ENCODE assay signal across 8 cellular contexts in the genomic region with DNA sequence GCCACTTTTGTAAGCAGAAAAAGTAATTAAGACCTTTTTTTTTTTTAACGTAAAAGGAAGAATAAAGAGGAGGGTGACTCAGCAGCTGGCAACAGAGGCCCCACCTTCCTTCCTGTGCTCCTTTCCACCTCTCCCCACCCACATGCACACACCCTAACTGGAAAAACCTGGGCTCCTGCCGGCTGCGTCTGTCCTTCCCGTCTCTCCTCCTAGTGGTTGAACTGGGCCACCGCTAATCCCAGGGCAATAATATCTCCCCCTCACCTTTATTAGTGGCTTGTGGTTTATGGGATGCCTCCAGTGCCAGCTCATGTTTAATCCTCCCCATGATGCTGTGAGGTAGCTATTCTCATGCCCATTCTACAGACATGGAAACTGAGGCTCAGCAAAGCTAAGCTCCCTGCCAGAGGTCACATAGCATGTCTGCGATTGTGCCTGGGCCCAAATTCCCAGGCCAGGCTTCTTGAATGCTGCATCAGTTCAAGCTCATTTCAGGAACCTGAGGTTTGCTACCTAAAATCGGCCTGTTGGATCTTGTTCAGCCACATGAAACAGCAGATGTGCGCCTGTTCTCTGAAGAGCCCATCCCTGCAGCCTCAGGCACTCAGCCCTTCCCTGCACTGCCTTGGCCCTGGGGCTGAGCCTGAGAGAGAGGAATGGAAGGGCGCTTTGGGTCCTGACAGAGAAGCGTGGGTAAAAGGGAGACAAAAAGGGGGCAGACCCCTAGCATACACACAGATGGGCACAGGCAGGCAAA.
A peak's percentile ranks its signal among the peaks of the same experiment; 100 is the strongest.
DNase-seq lines count a peak whose midpoint lies in the region; ATAC-seq lines count a peak whose summit lies in the region.

No MANE protein-coding gene starts in this region.

- ATAC-seq in GM18907 (IDR thresholded peaks at IDR 0.05; ENCODE audit: unreplicated experiment), result no peak
- no peak for ATAC-seq in HG02678 (IDR thresholded peaks at IDR 0.05; ENCODE audit: unreplicated experiment)

- no peak overlapping the region for H3K4me2 ChIP-seq in mesenchymal stem cell (ENCODE audit: low read length, poor library complexity, severe bottlenecking)

- H3K4ac ChIP-seq in mesenchymal stem cell (ENCODE audit: low read depth in 1 of 2, low read length in 2 of 2), result no peak overlapping the region

- no peak overlapping the region for H3K14ac ChIP-seq in mesenchymal stem cell (ENCODE audit: low read length in 2 of 2)

- in situ Hi-C loops in KBM-7 (cut with MboI; ENCODE audit: low pct_unique_long_range_greater_than_20kb, low sequenced_read_pairs), result loop anchor here (10.0 kb wide), 1 partner anchor 115 kb away; a partner anchor contains a TSS

- no peak overlapping the region for H2BK120ac ChIP-seq in mesenchymal stem cell (ENCODE audit: low read depth, low read length)

- H3K27me3 ChIP-seq in mesenchymal stem cell (ENCODE audit: control insufficient read depth in 1 of 2, insufficient read depth in 1 of 2, low read length in 2 of 2), result no peaks in the 10 kb centered on the region

- no peaks in the 10 kb centered on the region for H3K27me3 Mint-ChIP-seq in activated naive CD4-positive, alpha-beta T cell treated with anti-CD3 and anti-CD28 coated beads, Interleukin-2, amount 50 U/mL, for 24 hours

- no peaks in the 10 kb centered on the region for H3K36me3 Mint-ChIP-seq in activated naive CD4-positive, alpha-beta T cell treated with anti-CD3 and anti-CD28 coated beads, Interleukin-2, amount 50 U/mL, for 24 hours

- H2AK5ac ChIP-seq in mesenchymal stem cell (ENCODE audit: low read length, severe bottlenecking), result no peak overlapping the region

- DNase-seq in DMS 273 treated with DMSO at 0.1 percent for 48 hours (lab: John Stamatoyannopoulos, UW), result peak; percentile 71
- DNase-seq in KBM-7, result peak; percentile 57
- peak; percentile 67 for DNase-seq in mesenchymal stem cell
- DNase-seq in hippocampal formation (lab: John Stamatoyannopoulos, UW), result no peak
- DNase-seq in medulla oblongata (ENCODE audit: extremely low spot score), result no peak

- no peak overlapping the region for H2AFZ ChIP-seq in mesenchymal stem cell (ENCODE audit: low read depth, low read length)

- 77% methylated on average over 9 of the region's 10 CpGs for WGBS in mesenchymal stem cell

- H2BK12ac ChIP-seq in mesenchymal stem cell (ENCODE audit: low read length in 2 of 2), result peak overlapping the region; percentile 10 to 12

- H4K8ac ChIP-seq in mesenchymal stem cell (ENCODE audit: low read length), result no peak overlapping the region

- H3K79me1 ChIP-seq in mesenchymal stem cell (replicated peaks; ENCODE audit: low read length, poor library complexity, severe bottlenecking), result no peaks in the 10 kb centered on the region

- H3K4me1 ChIP-seq in mesenchymal stem cell (ENCODE audit: control insufficient read depth, insufficient read depth, low read depth, low read length), result peaks cover 8% of the 10 kb centered on the region

- no peak overlapping the region for H3K9ac ChIP-seq in mesenchymal stem cell (ENCODE audit: low read length)

- no peak overlapping the region for H3K4me3 Mint-ChIP-seq in activated naive CD4-positive, alpha-beta T cell treated with anti-CD3 and anti-CD28 coated beads, Interleukin-2, amount 50 U/mL, for 24 hours

- peak overlapping the region in 1 of 2 experiments; percentile 22 for H3K18ac ChIP-seq in mesenchymal stem cell (ENCODE audit: low read depth in 1 of 2, low read length in 2 of 2)

- H4K91ac ChIP-seq in mesenchymal stem cell (ENCODE audit: low read length), result no peak overlapping the region

- H3K9me3 Mint-ChIP-seq in activated naive CD4-positive, alpha-beta T cell treated with anti-CD3 and anti-CD28 coated beads, Interleukin-2, amount 50 U/mL, for 24 hours, result no peaks in the 10 kb centered on the region

- H2BK5ac ChIP-seq in mesenchymal stem cell (ENCODE audit: low read depth, low read length, poor library complexity, severe bottlenecking), result no peak overlapping the region

- no peak overlapping the region for H3K4me3 ChIP-seq in mesenchymal stem cell (ENCODE audit: insufficient read depth in 1 of 2, low read depth in 1 of 2, low read length in 2 of 2)

- H3K36me3 ChIP-seq in mesenchymal stem cell (ENCODE audit: control insufficient read depth in 1 of 2, insufficient read depth in 2 of 2, low read depth in 1 of 2, low read length in 2 of 2), result no peaks in the 10 kb centered on the region

- no peak overlapping the region for H3K27ac ChIP-seq in mesenchymal stem cell (ENCODE audit: low read length, poor library complexity, severe bottlenecking)

- peak overlapping the region; percentile 43 for H3K27ac Mint-ChIP-seq in activated naive CD4-positive, alpha-beta T cell treated with anti-CD3 and anti-CD28 coated beads, Interleukin-2, amount 50 U/mL, for 24 hours

- no peaks in the 10 kb centered on the region for H3K9me3 ChIP-seq in mesenchymal stem cell (ENCODE audit: control insufficient read depth, low read length)

- peaks cover 12% of the 10 kb centered on the region for H3K4me1 Mint-ChIP-seq in activated naive CD4-positive, alpha-beta T cell treated with anti-CD3 and anti-CD28 coated beads, Interleukin-2, amount 50 U/mL, for 24 hours

- H2BK15ac ChIP-seq in mesenchymal stem cell (ENCODE audit: low read depth, poor library complexity, severe bottlenecking), result peak overlapping the region; percentile 4

- no peak overlapping the region for H3K23ac ChIP-seq in mesenchymal stem cell (ENCODE audit: low read length in 2 of 2)

Comparison
In these comparisons a context has a peak if more than half of its experiments do, and no peak if none do; other contexts are left out.
1. DNase-seq: peak in DMS 273 treated with DMSO at 0.1 percent for 48 hours (single experiment), KBM-7 (single experiment) and mesenchymal stem cell (single experiment); none in hippocampal formation (0 of 2) and medulla oblongata (single experiment).